9 cellular contexts compared by ENCODE assay signal in the genomic region with DNA sequence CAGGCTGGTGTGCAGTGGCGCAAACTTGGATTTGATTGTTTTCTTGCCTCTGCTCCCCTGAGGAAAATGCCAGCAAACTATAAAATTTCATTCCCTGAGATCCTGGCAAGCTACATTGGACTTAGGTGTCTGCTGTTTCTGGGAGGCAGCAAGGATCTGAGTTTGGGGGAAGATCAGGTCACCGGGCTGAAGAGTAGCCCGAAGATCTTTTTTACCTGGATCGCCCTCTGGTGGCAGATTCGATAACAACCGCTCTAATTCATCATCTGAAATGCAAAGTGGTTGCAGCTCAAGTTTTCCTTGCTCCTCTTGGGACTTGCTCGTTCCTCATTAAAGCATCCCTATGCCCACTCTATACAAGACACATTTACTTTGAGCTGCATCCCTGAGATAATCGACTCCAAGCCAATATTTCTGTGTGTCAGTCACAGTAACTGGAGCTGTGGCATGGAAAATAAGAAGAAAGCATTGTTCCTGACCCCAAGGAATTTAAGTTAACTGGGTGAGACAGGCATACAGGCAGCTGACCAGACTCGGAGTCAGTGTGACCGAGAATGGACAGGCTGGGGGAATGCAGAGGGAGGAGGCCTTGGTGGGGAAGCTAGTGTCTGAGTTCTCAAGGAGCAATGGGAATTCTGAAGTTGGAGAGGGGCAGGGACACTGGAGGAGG.
DNase-seq lines count a peak whose midpoint lies in the region; ATAC-seq and TF ChIP-seq lines count a peak whose summit lies in the region.
"Had no signal": no experiment of that assay in that cellular context is flagged by ENCODE, and none has a peak within 500 bp of the region (broad histone marks: within the 10 kb centered on the region; RNA-seq: fewer than 3 reads in every experiment).

No MANE protein-coding gene starts in this region.

- H3K9me3 Mint-ChIP-seq in stimulated activated effector memory CD8-positive, alpha-beta T cell treated with anti-CD3 and anti-CD28 coated beads, Interleukin-12 subunit alpha, Interleukin-12 subunit beta, amount 100 ng/mL, for 72 hours: no peaks in the 10 kb centered on the region

- no peaks in the 10 kb centered on the region for H3K79me1 ChIP-seq in mesenchymal stem cell (replicated peaks; ENCODE audit: low read length, poor library complexity, severe bottlenecking)

- no peak overlapping the region for H3K4me2 ChIP-seq in mesenchymal stem cell (ENCODE audit: low read length, poor library complexity, severe bottlenecking)

- peaks cover 9 to 22% of the 10 kb centered on the region in 2 experiments for H3K27me3 ChIP-seq in mesenchymal stem cell (ENCODE audit: control insufficient read depth in 1 of 2, insufficient read depth in 1 of 2, low read length in 2 of 2)

- no peak overlapping the region for H2BK5ac ChIP-seq in mesenchymal stem cell (ENCODE audit: low read depth, low read length, poor library complexity, severe bottlenecking)

- H3K4me1 Mint-ChIP-seq in stimulated activated effector memory CD8-positive, alpha-beta T cell treated with anti-CD3 and anti-CD28 coated beads, Interleukin-12 subunit alpha, Interleukin-12 subunit beta, amount 100 ng/mL, for 72 hours: no peaks in the 10 kb centered on the region

- no peak overlapping the region for H3K23ac ChIP-seq in mesenchymal stem cell (ENCODE audit: low read length in 2 of 2)

- no peak overlapping the region for H3K4me3 ChIP-seq in mesenchymal stem cell (ENCODE audit: insufficient read depth in 1 of 2, low read depth in 1 of 2, low read length in 2 of 2)
- H3K4me3 ChIP-seq: skin epidermis had no signal

- H2BK15ac ChIP-seq in mesenchymal stem cell (ENCODE audit: low read depth, poor library complexity, severe bottlenecking): no peak overlapping the region

- no peak overlapping the region for H3K27ac ChIP-seq in mesenchymal stem cell (ENCODE audit: low read length, poor library complexity, severe bottlenecking)
- H3K27ac ChIP-seq: skin epidermis had no signal

- H4K91ac ChIP-seq in mesenchymal stem cell (ENCODE audit: low read length): no peak overlapping the region

- WGBS in mesenchymal stem cell: 22% methylated on average over 9 of the region's 10 CpGs

- H3K36me3 ChIP-seq in mesenchymal stem cell (ENCODE audit: control insufficient read depth in 1 of 2, insufficient read depth in 2 of 2, low read depth in 1 of 2, low read length in 2 of 2): no peaks in the 10 kb centered on the region

- H3K4ac ChIP-seq in mesenchymal stem cell (ENCODE audit: low read depth in 1 of 2, low read length in 2 of 2): no peak overlapping the region

- H2AFZ ChIP-seq in mesenchymal stem cell (ENCODE audit: low read depth, low read length): no peak overlapping the region

- H3K36me3 Mint-ChIP-seq in stimulated activated effector memory CD8-positive, alpha-beta T cell treated with anti-CD3 and anti-CD28 coated beads, Interleukin-12 subunit alpha, Interleukin-12 subunit beta, amount 100 ng/mL, for 72 hours: no peaks in the 10 kb centered on the region

- no peak overlapping the region for H3K18ac ChIP-seq in mesenchymal stem cell (ENCODE audit: low read depth in 1 of 2, low read length in 2 of 2)

- H3K4me3 Mint-ChIP-seq in stimulated activated effector memory CD8-positive, alpha-beta T cell treated with anti-CD3 and anti-CD28 coated beads, Interleukin-12 subunit alpha, Interleukin-12 subunit beta, amount 100 ng/mL, for 72 hours: no peak overlapping the region

- H3K4me1 ChIP-seq in mesenchymal stem cell (ENCODE audit: control insufficient read depth, insufficient read depth, low read depth, low read length): no peaks in the 10 kb centered on the region

- ATAC-seq in stimulated activated effector memory CD8-positive, alpha-beta T cell treated with anti-CD3 and anti-CD28 coated beads, Interleukin-12 subunit alpha, Interleukin-12 subunit beta, amount 100 ng/mL, for 72 hours: no peak

- no peak overlapping the region for H3K14ac ChIP-seq in mesenchymal stem cell (ENCODE audit: low read length in 2 of 2)

- no peak overlapping the region for H2BK120ac ChIP-seq in mesenchymal stem cell (ENCODE audit: low read depth, low read length)

- no peaks in the 10 kb centered on the region for H3K9me3 ChIP-seq in mesenchymal stem cell (ENCODE audit: control insufficient read depth, low read length)

- H3K27ac Mint-ChIP-seq in stimulated activated effector memory CD8-positive, alpha-beta T cell treated with anti-CD3 and anti-CD28 coated beads, Interleukin-12 subunit alpha, Interleukin-12 subunit beta, amount 100 ng/mL, for 72 hours: no peak overlapping the region

- H3K9ac ChIP-seq in mesenchymal stem cell (ENCODE audit: low read length): no peak overlapping the region

- no peak overlapping the region for H2AK5ac ChIP-seq in mesenchymal stem cell (ENCODE audit: low read length, severe bottlenecking)

- peak; percentile 74 for TF ChIP-seq CTCF in GM10266 (IDR thresholded peaks at IDR 0.05; ENCODE audit: control insufficient read depth, insufficient read depth, low read depth, missing control alignments)

- peak; percentile 37 for DNase-seq in 8988T
- peak; percentile 79 for DNase-seq in GM10266 (ENCODE audit: extremely low spot score)
- DNase-seq in NCI-H1694 (lab: John Stamatoyannopoulos, UW): peak; percentile 66
- peak; percentile 70 for DNase-seq in activated CD4-positive, alpha-beta T cell treated with anti-CD3 and anti-CD28 coated beads for 48 hours
- DNase-seq in dermis microvascular lymphatic vessel endothelial cell (ENCODE audit: low read depth in 2 of 2): peak; percentile 20 to 44
- peak; percentile 46 for DNase-seq in mesenchymal stem cell
- DNase-seq in stimulated activated effector memory CD8-positive, alpha-beta T cell treated with anti-CD3 and anti-CD28 coated beads, Interleukin-12 subunit alpha, Interleukin-12 subunit beta, amount 100 ng/mL, for 72 hours (ENCODE audit: low spot score in 2 of 2): peak; percentile 23 to 73
- no peak for DNase-seq in occipital lobe (lab: John Stamatoyannopoulos, UW)

- no peak overlapping the region for H2BK12ac ChIP-seq in mesenchymal stem cell (ENCODE audit: low read length in 2 of 2)

- H4K8ac ChIP-seq in mesenchymal stem cell (ENCODE audit: low read length): no peak overlapping the region
